ENCODE assay signal across 8 cellular contexts in genomic region chr14:54572316-54572715, GRCh38. TPM values are rescaled to one million over a fixed set of nuclear protein-coding genes. Genes with fewer than 3 reads are reported as not detected.
DNase-seq lines count a peak whose midpoint lies in the region; ATAC-seq, FAIRE-seq and TF ChIP-seq lines count a peak whose summit lies in the region.

No MANE protein-coding gene starts in this region.

- POLR2A ChIA-PET in HCT116 (lab: Charles Lee), result no interaction called here
- POLR2A ChIA-PET in HepG2 (lab: Yijun Ruan, JAX), result no interaction called here

- TF ChIP-seq CTCF in Calu3 (IDR thresholded peaks at IDR 0.05; ENCODE audit: unreplicated experiment) (no peak), HCT116 (IDR thresholded peaks at IDR 0.05 in 2 of 3, conservative IDR thresholded peaks at IDR 0.05 in 1 of 3; ENCODE audit: borderline replicate concordance in 1 of 3, insufficient read depth in 1 of 3, low read depth in 2 of 3, low read length in 2 of 3) (peak; percentile 70 to 86 (median 79); a peak in 5 of 6 replicates), HepG2 (CRISPR knock-in tag; IDR thresholded peaks at IDR 0.05) (peak; percentile 68), left lung (IDR thresholded peaks at IDR 0.05) (peak in 1 of 2 donors; percentile 26)

- WGBS in HepG2 (ENCODE audit: low lambda C conversion rate), result 99% methylated on average over 2 of the region's 2 CpGs

- H3K9me3 Mint-ChIP-seq in Calu3 (ENCODE audit: low read depth, unreplicated experiment), result peaks cover 5% of the 10 kb centered on the region

- no peak overlapping the region for H3K4me3 Mint-ChIP-seq in Calu3 (ENCODE audit: low read depth, unreplicated experiment)

- H3K27ac Mint-ChIP-seq in Calu3 (ENCODE audit: unreplicated experiment), result no peak overlapping the region

- H2AFZ ChIP-seq in HCT116 (ENCODE audit: low read depth, low read length, poor library complexity, severe bottlenecking) (no peak overlapping the region), HepG2 (ENCODE audit: low read length) (no peak overlapping the region)

- TF ChIP-seq POLR2A in HCT116 (IDR thresholded peaks at IDR 0.05; ENCODE audit: borderline replicate concordance, extremely low read depth, insufficient read depth, insufficient read length) (no peak), HepG2 (IDR thresholded peaks at IDR 0.05; ENCODE audit: insufficient read depth in 1 of 2, low read depth in 2 of 2, low read length in 2 of 2) (peak in 1 of 2 experiments; percentile 55; a peak in 2 of 4 replicates)

- H3K9ac ChIP-seq in HCT116 (ENCODE audit: low read length), result no peak overlapping the region
- H3K9ac ChIP-seq in HepG2 (ENCODE audit: insufficient read depth, low read depth, low read length), result no peak overlapping the region

- no TSS peak for BruUV-seq in Calu3 (replicated peaks; lab: Mats Ljungman, UMichigan)
- BruUV-seq in HCT116 (replicated peaks; lab: Mats Ljungman, UMichigan), result no TSS peak
- BruUV-seq in HepG2 (replicated peaks; lab: Mats Ljungman, UMichigan), result no TSS peak

- TF ChIP-seq RAD21 in HCT116 (IDR thresholded peaks at IDR 0.05; ENCODE audit: low read depth), result peak; percentile 77
- 0 out of 2 replicates have a peak, but pooled peaks have one; percentile 26 for TF ChIP-seq RAD21 in HepG2 (CRISPR knock-in tag; IDR thresholded peaks at IDR 0.05)

- DNase-seq in Calu3, result peak; percentile 36
- no peak for DNase-seq in HCT116 (ENCODE audit: low read depth, low spot score)
- peak; percentile 41 for DNase-seq in HepG2 (ENCODE audit: low spot score)
- no peak for DNase-seq in left lung
- no peak for DNase-seq in activated gamma-delta T cell treated with Interleukin-2 at 50 U/mL for 16 hours

- no peaks in the 10 kb centered on the region for H3K9me2 ChIP-seq in HCT116 (ENCODE audit: insufficient read depth)

- TF ChIP-seq EP300 in HepG2 (IDR thresholded peaks at IDR 0.05; ENCODE audit: low read depth in 2 of 2, low read length in 2 of 2) (no peak), HepG2 (CRISPR knock-in tag; IDR thresholded peaks at IDR 0.05; ENCODE audit: borderline replicate concordance) (no peak)

- H3K79me2 ChIP-seq in HCT116 (ENCODE audit: insufficient read depth, low read length) (peaks cover 20% of the 10 kb centered on the region; the same call in 1 of the 2 replicates), HepG2 (ENCODE audit: insufficient read depth, low read length) (peaks cover 97% of the 10 kb centered on the region)

- intact Hi-C loops in Calu3 (cut with micrococcal nuclease; ENCODE audit: unreplicated experiment) (no loop called here), HCT116 (cut with micrococcal nuclease) (no loop called here), HepG2 (cut with micrococcal nuclease; ENCODE audit: unreplicated experiment) (no loop called here), left lung (cut with DNase I) (loop anchor here in 1 of 2 donors (10.0 kb wide), 2 partner anchors 62 to 122 kb away; no protein-coding TSS in a partner anchor)

- in situ Hi-C loops in HepG2 (cut with HindIII; ENCODE audit: extremely low pct_ligation_motif_present, low pct_unique_long_range_greater_than_20kb), result no loop called here

- RAD21 ChIA-PET in HCT116 (lab: Charles Lee; ENCODE audit: low non-redundant PET in 1 of 2, low total read pairs in 2 of 2, uncharacterized antibody in 2 of 2, unreplicated experiment in 2 of 2), result no interaction called here

- CTCF ChIA-PET in Calu3 (lab: Charles Lee) (interaction anchor here (1.4 kb wide), 1 partner anchor 119 kb away, joined by 6 read pairs; no protein-coding TSS in a partner anchor), HCT116 (lab: Charles Lee) (interaction anchor here (1.8 kb wide), 1 partner anchor 201 kb away, joined by 7 read pairs; no protein-coding TSS in a partner anchor), HepG2 (lab: Yijun Ruan, JAX; ENCODE audit: low intra/inter-chr PET ratio, low total read pairs) (interaction anchor here (1.0 kb wide), 2 partner anchors 119 kb away, joined by 5 read pairs; no protein-coding TSS in a partner anchor)

- H3K4me1 Mint-ChIP-seq in Calu3 (ENCODE audit: low read depth, unreplicated experiment), result peaks cover 7% of the 10 kb centered on the region

- no peak overlapping the region for H3K27ac ChIP-seq in HCT116 (ENCODE audit: low read depth, low read length)
- no peak overlapping the region for H3K27ac ChIP-seq in HepG2 (ENCODE audit: extremely low read length, insufficient read depth, low read length)
- H3K27ac ChIP-seq in left lung, result no peak overlapping the region

- no peaks in the 10 kb centered on the region for H3K27me3 ChIP-seq in HCT116 (ENCODE audit: insufficient read depth, low read length)
- H3K27me3 ChIP-seq in HepG2 (ENCODE audit: control insufficient read depth in 1 of 2, insufficient read depth in 2 of 2, low read length in 2 of 2), result no peaks in the 10 kb centered on the region
- H3K27me3 ChIP-seq in left lung, result peaks cover 0 to 33% of the 10 kb centered on the region in 2 donors

- no peaks in the 10 kb centered on the region for H3K27me3 Mint-ChIP-seq in Calu3 (ENCODE audit: unreplicated experiment)

- ATAC-seq in HCT116 (peak; percentile 56), HepG2 (no peak), GM21825 (IDR thresholded peaks at IDR 0.05; ENCODE audit: unreplicated experiment) (no peak), HG03520 (IDR thresholded peaks at IDR 0.05; ENCODE audit: unreplicated experiment) (no peak), left lung (no peak)

- peaks cover 10% of the 10 kb centered on the region for H3K36me3 Mint-ChIP-seq in Calu3 (ENCODE audit: insufficient read depth, unreplicated experiment)

- H3K9me3 ChIP-seq in HCT116 (ENCODE audit: control insufficient read depth in 1 of 2, insufficient read depth in 1 of 2, low read depth in 1 of 2, low read length in 2 of 2), result peaks cover 4 to 10% of the 10 kb centered on the region in 2 experiments; a peak in 2 of 4 replicates
- peaks cover 10% of the 10 kb centered on the region for H3K9me3 ChIP-seq in HepG2 (ENCODE audit: low read length)
- H3K9me3 ChIP-seq in left lung, result peaks cover 0 to 12% of the 10 kb centered on the region in 2 donors

- H4K20me1 ChIP-seq in HCT116 (ENCODE audit: insufficient read depth) (no peaks in the 10 kb centered on the region), HepG2 (ENCODE audit: insufficient read depth, low read length) (peaks cover 37% of the 10 kb centered on the region)

- H3K36me3 ChIP-seq in HCT116 (ENCODE audit: control insufficient read depth in 1 of 2, insufficient read depth in 2 of 2, low read length in 2 of 2), result peaks cover 0 to 26% of the 10 kb centered on the region in 2 experiments; a peak in 2 of 4 replicates
- H3K36me3 ChIP-seq in HepG2 (replicated peaks in 1 of 2; ENCODE audit: control insufficient read depth in 1 of 2, insufficient read depth in 2 of 2, low read length in 2 of 2), result peaks cover 6 to 62% of the 10 kb centered on the region in 2 experiments; a peak in 4 of 5 replicates
- H3K36me3 ChIP-seq in left lung, result no peaks in the 10 kb centered on the region

- H3K4me2 ChIP-seq in HCT116 (ENCODE audit: low read length), result no peak overlapping the region
- no peak overlapping the region for H3K4me2 ChIP-seq in HepG2 (ENCODE audit: low read depth, low read length)

- FAIRE-seq in TTC549 (lab: Jason Lieb, UNC) (peak; percentile 25), HepG2 (lab: Jason Lieb, UNC) (no peak)

- H3K4me1 ChIP-seq in HCT116 (ENCODE audit: control insufficient read depth in 1 of 2, insufficient read depth in 2 of 2, low read length in 2 of 2), result peaks cover 2 to 30% of the 10 kb centered on the region in 2 experiments; a peak in 1 of 4 replicates
- peaks cover 66% of the 10 kb centered on the region for H3K4me1 ChIP-seq in HepG2 (ENCODE audit: insufficient read depth, low read length)
- H3K4me1 ChIP-seq in left lung, result peaks cover 12 to 30% of the 10 kb centered on the region in 2 donors

- H3K4me3 ChIP-seq in HCT116 (replicated peaks in 1 of 2; ENCODE audit: low read depth in 1 of 2, low read length in 2 of 2), result no peak overlapping the region
- H3K4me3 ChIP-seq in HepG2 (replicated peaks in 1 of 3; ENCODE audit: insufficient read depth in 1 of 3, low read depth in 2 of 3, low read length in 3 of 3), result no peak overlapping the region
- no peak overlapping the region for H3K4me3 ChIP-seq in left lung

TF ChIP-seq in HCT116, 20 proteins besides CTCF, POLR2A, EP300 and RAD21:
- TF ChIP-seq CBX3 (IDR thresholded peaks at IDR 0.05; ENCODE audit: low read depth), result peak; percentile 87
- TF ChIP-seq JUND (IDR thresholded peaks at IDR 0.05), result no peak

TF ChIP-seq in HepG2, 621 proteins besides CTCF, POLR2A, EP300 and RAD21 (continues in another document):
- TF ChIP-seq PAWR (CRISPR knock-in tag; IDR thresholded peaks at IDR 0.05; ENCODE audit: borderline replicate concordance), result no peak

RNA-seq across cellular contexts. Expression of gene SAMD4A, which starts 5.4 kb away (rescaled TPM):
- total RNA-seq in Calu3 (2022) (10.9 and 14.4 TPM in 2 replicates), HCT116 (2021; ENCODE audit: unreplicated experiment) (9.0 TPM), HepG2 (2016; rRNA removed; fragmentation: Illumina TruSeq; extraction: Trizol) (6.9 and 13.0 TPM in 2 replicates), left lung (10 to 100 TPM; 22.3 to 40.5 TPM)
- polyA plus RNA-seq in HCT116 (2012), result 4.9 and 7.1 TPM in 2 replicates
- total RNA-seq in HepG2 (2016; cell fraction: cytosol; rRNA removed; fragmentation: Illumina TruSeq; extraction: Trizol; ENCODE audit: low read depth), result 38.3 and 41.9 TPM in 2 replicates
- 6.5 and 11.9 TPM in 2 replicates for total RNA-seq in HepG2 (2016; cell fraction: insoluble cytoplasmic fraction; rRNA removed; fragmentation: Illumina TruSeq; extraction: Trizol)
- 12.3 and 13.3 TPM in 2 replicates for total RNA-seq in HepG2 (2016; cell fraction: membrane; rRNA removed; fragmentation: Illumina TruSeq; extraction: Trizol)
- total RNA-seq in HepG2 (2016; cell fraction: nucleus; rRNA removed; fragmentation: Illumina TruSeq; extraction: Trizol), result 24.4 and 25.8 TPM in 2 replicates
- 11.7 and 11.8 TPM in 2 replicates for polyA plus RNA-seq in HepG2 (2011; rRNA removed)
- polyA plus RNA-seq in HepG2 (2011; cell fraction: cytosol; rRNA removed), result 4.9 and 6.1 TPM in 2 replicates
- 89.4 and 113 TPM in 2 replicates for polyA plus RNA-seq in HepG2 (2011; cell fraction: nucleus; rRNA removed)
- polyA plus RNA-seq in HepG2 (2012), result 22.3 and 23.9 TPM in 2 replicates
- 1.5 and 1.9 TPM in 2 replicates for polyA plus RNA-seq in HepG2 (2016; cell fraction: cytosol; fragmentation: Illumina TruSeq; extraction: Trizol; ENCODE audit: low read depth)
- polyA plus RNA-seq in HepG2 (2016; cell fraction: insoluble cytoplasmic fraction; fragmentation: Illumina TruSeq; extraction: Trizol; ENCODE audit: low read depth), result 5.1 and 6.3 TPM in 2 replicates
- 3.2 and 3.3 TPM in 2 replicates for polyA plus RNA-seq in HepG2 (2016; cell fraction: membrane; fragmentation: Illumina TruSeq; extraction: Trizol; ENCODE audit: low read depth)
- polyA plus RNA-seq in HepG2 (2016; cell fraction: nucleus; fragmentation: Illumina TruSeq; extraction: Trizol; ENCODE audit: insufficient read depth, low read depth), result 31.5 and 34.6 TPM in 2 replicates
- polyA minus RNA-seq in HepG2 (2011; rRNA and poly(A)+ RNA removed; ENCODE audit: low replicate concordance), result 3.0 and 40.6 TPM in 2 replicates
- polyA minus RNA-seq in HepG2 (2011; cell fraction: cytosol; rRNA and poly(A)+ RNA removed), result 26.1 and 26.2 TPM in 2 replicates
- 112 and 120 TPM in 2 replicates for polyA minus RNA-seq in HepG2 (2011; cell fraction: nucleus; rRNA and poly(A)+ RNA removed)

Comparison
In these comparisons a context has a peak if more than half of its experiments do, and no peak if none do; other contexts are left out.
1. DNase-seq: peak in Calu3 (single experiment) and HepG2 (single experiment); none in HCT116 (single experiment), left lung (0 of 2) and activated gamma-delta T cell treated with Interleukin-2 at 50 U/mL for 16 hours (single experiment).